ENCODE assay signal across 10 cellular contexts in genomic region chr18:63238711-63239110, GRCh38.
DNase-seq lines count a peak whose midpoint lies in the region; ATAC-seq and TF ChIP-seq lines count a peak whose summit lies in the region.
"Had no signal": no experiment of that assay in that cellular context is flagged by ENCODE, and none has a peak within 500 bp of the region (broad histone marks: within the 10 kb centered on the region; RNA-seq: fewer than 3 reads in every experiment).

No MANE protein-coding gene starts in this region.

- H3K4me3 ChIP-seq in urinary bladder (ENCODE audit: low read depth, low read length) (no peak overlapping the region), right lobe of liver (no peak overlapping the region)

- no peak for ATAC-seq in activated T-cell treated with anti-CD3 and anti-CD28 coated beads, Interleukin-2, amount 50 U/mL, for 72 hours (replicated peaks in 1 of 2)
- ATAC-seq in GM18868 (IDR thresholded peaks at IDR 0.05; ENCODE audit: unreplicated experiment) (no peak), right lobe of liver (no peak)

- H3K36me3 ChIP-seq in urinary bladder (ENCODE audit: insufficient read depth) (no peaks in the 10 kb centered on the region), right lobe of liver (no peaks in the 10 kb centered on the region)
- H3K36me3 ChIP-seq: BE2C had no signal

- peaks cover 60% of the 10 kb centered on the region for H3K4me1 Mint-ChIP-seq in activated T-cell treated with anti-CD3 and anti-CD28 coated beads, Interleukin-2, amount 50 U/mL, for 72 hours (ENCODE audit: low read depth)
- peaks cover 39% of the 10 kb centered on the region for H3K4me1 Mint-ChIP-seq in chondrocyte (ENCODE audit: low read depth)

- no peak for DNase-seq in activated T-cell treated with anti-CD3 and anti-CD28 coated beads, Interleukin-2, amount 50 U/mL, for 72 hours
- DNase-seq in activated T-cell treated with anti-CD3 and anti-CD28 coated beads, Interleukin-2, amount 50 U/mL, for 48 hours: no peak
- DNase-seq in chondrocyte (ENCODE audit: low spot score) (no peak), myocyte (ENCODE audit: low read depth) (peak; percentile 12), right lobe of liver (no peak), SKM-1 treated with dmso at 0.1 percent for 144 hours (lab: John Stamatoyannopoulos, UW; ENCODE audit: unreplicated experiment) (no peak)
- DNase-seq: BE2C; stimulated activated CD4-positive, alpha-beta T cell treated with anti-CD3 and anti-CD28 coated beads, Interleukin-4, amount 100 ng/mL, for 4 hours had no signal

- H3K4me1 ChIP-seq in urinary bladder (ENCODE audit: insufficient read depth) (peaks cover 5% of the 10 kb centered on the region), right lobe of liver (peaks cover 0 to 25% (median 5%) of the 10 kb centered on the region in 4 donors)
- H3K4me1 ChIP-seq: BE2C had no signal

- H3K36me3 Mint-ChIP-seq in activated T-cell treated with anti-CD3 and anti-CD28 coated beads, Interleukin-2, amount 50 U/mL, for 72 hours (ENCODE audit: insufficient read depth in 2 of 2): peaks cover 29 to 58% of the 10 kb centered on the region in 2 donors
- H3K36me3 Mint-ChIP-seq in chondrocyte (ENCODE audit: low read depth): no peaks in the 10 kb centered on the region

- H3K4me3 Mint-ChIP-seq in activated T-cell treated with anti-CD3 and anti-CD28 coated beads, Interleukin-2, amount 50 U/mL, for 72 hours: no peak overlapping the region
- H3K4me3 Mint-ChIP-seq in chondrocyte (ENCODE audit: unreplicated experiment): peak overlapping the region; percentile 57

- TF ChIP-seq POLR2A in right lobe of liver (IDR thresholded peaks at IDR 0.05): no peak

- H3K9me3 ChIP-seq in right lobe of liver: no peaks in the 10 kb centered on the region
- H3K9me3 ChIP-seq: BE2C had no signal

- no peaks in the 10 kb centered on the region for H3K27me3 ChIP-seq in right lobe of liver
- H3K27me3 ChIP-seq: BE2C had no signal

- intact Hi-C loops in right lobe of liver (cut with DNase I): no loop called here

- peak overlapping the region; percentile 74 for H3K27ac ChIP-seq in urinary bladder (ENCODE audit: low read depth)
- H3K27ac ChIP-seq in right lobe of liver: peak overlapping the region in 1 of 3 donors; percentile 54

- peaks cover 8% of the 10 kb centered on the region in 2 donors for H3K9me3 Mint-ChIP-seq in activated T-cell treated with anti-CD3 and anti-CD28 coated beads, Interleukin-2, amount 50 U/mL, for 72 hours
- H3K9me3 Mint-ChIP-seq in chondrocyte (ENCODE audit: low read depth): no peaks in the 10 kb centered on the region

- WGBS in urinary bladder: 75% methylated on average over 9 of the region's 9 CpGs
- 68% methylated on average over 3 of the region's 9 CpGs for WGBS in right lobe of liver (ENCODE audit: insufficient coverage, low coverage, low lambda C conversion rate, missing lambda C conversion rate)

- TF ChIP-seq CTCF in chondrocyte (IDR thresholded peaks at IDR 0.05) (no peak), right lobe of liver (IDR thresholded peaks at IDR 0.05) (no peak)

- H3K27me3 Mint-ChIP-seq in activated T-cell treated with anti-CD3 and anti-CD28 coated beads, Interleukin-2, amount 50 U/mL, for 72 hours (ENCODE audit: low read depth): no peaks in the 10 kb centered on the region
- no peaks in the 10 kb centered on the region for H3K27me3 Mint-ChIP-seq in chondrocyte (ENCODE audit: low read depth)

- peak overlapping the region; percentile 44 for H3K27ac Mint-ChIP-seq in activated T-cell treated with anti-CD3 and anti-CD28 coated beads, Interleukin-2, amount 50 U/mL, for 72 hours
- peak overlapping the region; percentile 97 for H3K27ac Mint-ChIP-seq in chondrocyte (ENCODE audit: unreplicated experiment)
